24 cellular contexts compared by ENCODE assay signal in genomic region chr5:143449772-143450171, GRCh38.
"Had no signal": no experiment of that assay in that cellular context is flagged by ENCODE, and none has a peak within 500 bp of the region (broad histone marks: within the 10 kb centered on the region; RNA-seq: fewer than 3 reads in every experiment).

No MANE protein-coding gene starts in this region.

- H3K36me3 ChIP-seq: gastrocnemius medialis, neutrophil, pancreas, right lobe of liver, thoracic aorta, tibial nerve, vagina had no signal

- H3K27me3 ChIP-seq: dorsolateral prefrontal cortex, gastrocnemius medialis, neutrophil, pancreas, right lobe of liver, tibial nerve, vagina had no signal

- H3K36me3 Mint-ChIP-seq: mesothelial cell of epicardium; naive B cell; natural killer cell treated with Interleukin-12 subunit alpha and Interleukin-12 subunit beta and Interleukin-15 and Interleukin-18, amount 100 ng/mL, for 72 hours; stimulated activated naive B cell treated with anti-CD40 and anti-IgM and Interleukin-4, amounts not matched to agents 10 μg/mL and 1 μg/mL and 100 μg/mL, for 72 hours had no signal

- H3K27ac ChIP-seq: dorsolateral prefrontal cortex, gastrocnemius medialis, neutrophil, pancreas, right lobe of liver, thoracic aorta, tibial nerve, vagina had no signal

- ATAC-seq: gastrocnemius medialis; left lobe of liver; mucosa of descending colon; natural killer cell treated with Interleukin-12 subunit alpha and Interleukin-12 subunit beta and Interleukin-15 and Interleukin-18, amount 100 ng/mL, for 72 hours; pancreas; right lobe of liver; stimulated activated naive B cell treated with anti-CD40 and anti-IgM and Interleukin-4, amounts not matched to agents 10 μg/mL and 1 μg/mL and 100 μg/mL, for 72 hours had no signal

- H3K27me3 Mint-ChIP-seq: naive B cell; stimulated activated naive B cell treated with anti-CD40 and anti-IgM and Interleukin-4, amounts not matched to agents 10 μg/mL and 1 μg/mL and 100 μg/mL, for 72 hours; stimulated activated naive CD8-positive, alpha-beta T cell treated with anti-CD3 and anti-CD28 coated beads, Interleukin-15, Interleukin-2, amounts not matched to agents 100 ng/mL and 50 ng/mL, for 24 hours had no signal

- H3K9me3 ChIP-seq: gastrocnemius medialis, mucosa of descending colon, neutrophil, pancreas, right lobe of liver, thoracic aorta, tibial nerve, vagina had no signal

- H3K4me1 ChIP-seq: gastrocnemius medialis, pancreas, right lobe of liver, vagina had no signal

- H3K9me3 Mint-ChIP-seq: mesothelial cell of epicardium; natural killer cell treated with Interleukin-12 subunit alpha and Interleukin-12 subunit beta and Interleukin-15 and Interleukin-18, amount 100 ng/mL, for 72 hours; neural crest cell; stimulated activated naive B cell treated with anti-CD40 and anti-IgM and Interleukin-4, amounts not matched to agents 10 μg/mL and 1 μg/mL and 100 μg/mL, for 72 hours; stimulated activated naive CD8-positive, alpha-beta T cell treated with anti-CD3 and anti-CD28 coated beads, Interleukin-15, Interleukin-2, amounts not matched to agents 100 ng/mL and 50 ng/mL, for 24 hours had no signal

- H3K4me3 Mint-ChIP-seq: mesothelial cell of epicardium; naive B cell; natural killer cell treated with Interleukin-12 subunit alpha and Interleukin-12 subunit beta and Interleukin-15 and Interleukin-18, amount 100 ng/mL, for 72 hours; neural crest cell; stimulated activated naive B cell treated with anti-CD40 and anti-IgM and Interleukin-4, amounts not matched to agents 10 μg/mL and 1 μg/mL and 100 μg/mL, for 72 hours; stimulated activated naive CD8-positive, alpha-beta T cell treated with anti-CD3 and anti-CD28 coated beads, Interleukin-15, Interleukin-2, amounts not matched to agents 100 ng/mL and 50 ng/mL, for 24 hours had no signal

- H3K4me3 ChIP-seq: dorsolateral prefrontal cortex, gastrocnemius medialis, mucosa of descending colon, pancreas, right lobe of liver, thoracic aorta, tibial nerve, vagina had no signal

- DNase-seq: cortex of kidney; dorsolateral prefrontal cortex; effector CD4-positive, alpha-beta T cell; gastrocnemius medialis; head of caudate nucleus; kidney; mesenchymal stem cell; mucosa of descending colon; naive B cell; pancreas; right lobe of liver; small intestine; stimulated activated CD4-positive, alpha-beta T cell treated with anti-CD3 and anti-CD28 coated beads, Interleukin-15, amount 100 ng/mL, for 24 hours; stimulated activated CD4-positive, alpha-beta T cell treated with anti-CD3 and anti-CD28 coated beads, Interleukin-2, amount 100 ng/mL, for 48 hours; stimulated activated naive B cell treated with anti-CD40 and anti-IgM and Interleukin-4, amounts not matched to agents 10 μg/mL and 1 μg/mL and 100 μg/mL, for 72 hours had no signal

- H3K27ac Mint-ChIP-seq: mesothelial cell of epicardium; natural killer cell treated with Interleukin-12 subunit alpha and Interleukin-12 subunit beta and Interleukin-15 and Interleukin-18, amount 100 ng/mL, for 72 hours; stimulated activated naive B cell treated with anti-CD40 and anti-IgM and Interleukin-4, amounts not matched to agents 10 μg/mL and 1 μg/mL and 100 μg/mL, for 72 hours; stimulated activated naive CD8-positive, alpha-beta T cell treated with anti-CD3 and anti-CD28 coated beads, Interleukin-15, Interleukin-2, amounts not matched to agents 100 ng/mL and 50 ng/mL, for 24 hours had no signal
